In genomic region chr15:89820651-89821611, GRCh38 we compare ENCODE assay signal across 12 cellular contexts. TPM values are rescaled to one million over a fixed set of nuclear protein-coding genes. Genes with fewer than 3 reads are reported as not detected.
DNase-seq lines count a peak whose midpoint lies in the region; ATAC-seq and TF ChIP-seq lines count a peak whose summit lies in the region.
"Had no signal": no experiment of that assay in that cellular context is flagged by ENCODE, and none has a peak within 500 bp of the region (broad histone marks: within the 10 kb centered on the region; RNA-seq: fewer than 3 reads in every experiment).

No MANE protein-coding gene starts in this region.

- no peaks in the 10 kb centered on the region for H3K9me3 Mint-ChIP-seq in osteocyte (ENCODE audit: unreplicated experiment)

- H3K4me3 Mint-ChIP-seq in osteocyte (ENCODE audit: unreplicated experiment), result no peak overlapping the region
- H3K4me3 Mint-ChIP-seq: activated T-helper 1 cell treated with anti-CD3 and anti-CD28 coated beads, Interleukin-12 subunit alpha, Interleukin-12 subunit beta, Interleukin-2, Interleukin-4 antibody, amounts not matched to agents 30 ng/mL and 10 ng/mL and 1 ng/mL, durations not matched to agents 14 hours and 24 hours and 36 hours had no signal

- H3K27ac ChIP-seq in RWPE2 (ENCODE audit: poor library complexity, severe bottlenecking) (peak overlapping the region; percentile 89), substantia nigra (ENCODE audit: low read depth, low read length, poor library complexity, severe bottlenecking) (no peak overlapping the region)

- no peaks in the 10 kb centered on the region for H3K36me3 ChIP-seq in RWPE2 (ENCODE audit: low read depth)

- peak; percentile 78 for ATAC-seq in RWPE2 (ENCODE audit: low read depth)
- no peak for ATAC-seq in HG03520 (IDR thresholded peaks at IDR 0.05; ENCODE audit: unreplicated experiment)

- H3K27ac Mint-ChIP-seq in osteocyte (ENCODE audit: unreplicated experiment), result peak overlapping the region; percentile 68
- H3K27ac Mint-ChIP-seq: activated T-helper 1 cell treated with anti-CD3 and anti-CD28 coated beads, Interleukin-12 subunit alpha, Interleukin-12 subunit beta, Interleukin-2, Interleukin-4 antibody, amounts not matched to agents 30 ng/mL and 10 ng/mL and 1 ng/mL, durations not matched to agents 14 hours and 24 hours and 36 hours; naive B cell had no signal

- no peaks in the 10 kb centered on the region for H3K36me3 Mint-ChIP-seq in osteocyte (ENCODE audit: unreplicated experiment)

- no peaks in the 10 kb centered on the region for H3K27me3 Mint-ChIP-seq in osteocyte (ENCODE audit: unreplicated experiment)

- no peaks in the 10 kb centered on the region for H3K27me3 ChIP-seq in RWPE2 (ENCODE audit: insufficient read depth, poor library complexity, severe bottlenecking)

- TF ChIP-seq CTCF in RWPE2 (IDR thresholded peaks at IDR 0.05; ENCODE audit: poor library complexity, severe bottlenecking) (no peak), osteocyte (IDR thresholded peaks at IDR 0.05) (no peak)

- H3K4me1 ChIP-seq in RWPE2 (ENCODE audit: insufficient read depth, poor library complexity, severe bottlenecking), result peaks cover 39% of the 10 kb centered on the region

- H3K4me1 Mint-ChIP-seq in osteocyte (ENCODE audit: unreplicated experiment), result peaks cover 68% of the 10 kb centered on the region

- no peaks in the 10 kb centered on the region for H3K9me3 ChIP-seq in RWPE2 (ENCODE audit: severe bottlenecking)

- DNase-seq in GM04504 (ENCODE audit: low read depth), result peak; percentile 69
- DNase-seq in RWPE2 (ENCODE audit: low spot score), result no peak
- DNase-seq in fibroblast of peridontal ligament (ENCODE audit: extremely low read depth), result peak; percentile 66
- no peak for DNase-seq in osteocyte (ENCODE audit: extremely low spot score, unreplicated experiment)
- DNase-seq in NCI-H226, result no peak
- DNase-seq in stimulated activated naive CD4-positive, alpha-beta T cell treated with Interleukin-2 at 50 U/mL for 16 hours (lab: John Stamatoyannopoulos, UW), result no peak
- no peak for DNase-seq in substantia nigra (lab: John Stamatoyannopoulos, UW)
- DNase-seq: hippocampal formation, naive B cell had no signal

- no peak overlapping the region for H3K4me3 ChIP-seq in RWPE2 (ENCODE audit: severe bottlenecking)

RNA-seq across cellular contexts. Expression of gene ANPEP, which starts 6.3 kb away (rescaled TPM):
- 93.1 and 95.4 TPM in 2 replicates for total RNA-seq in osteocyte

RNA-seq across cellular contexts. Expression of gene MESP2, which starts 44.8 kb away (rescaled TPM):
- total RNA-seq in osteocyte, result not detected in 2 replicates
- total RNA-seq: temporal lobe had no signal

Comparison
In these comparisons a context has a peak if more than half of its experiments do, and no peak if none do; other contexts are left out.
1. DNase-seq: peak in GM04504 (single experiment) and fibroblast of peridontal ligament (single experiment); none in RWPE2 (single experiment), osteocyte (single experiment), NCI-H226 (single experiment), stimulated activated naive CD4-positive, alpha-beta T cell treated with Interleukin-2 at 50 U/mL for 16 hours (single experiment) and substantia nigra (0 of 49).